In the genomic region with DNA sequence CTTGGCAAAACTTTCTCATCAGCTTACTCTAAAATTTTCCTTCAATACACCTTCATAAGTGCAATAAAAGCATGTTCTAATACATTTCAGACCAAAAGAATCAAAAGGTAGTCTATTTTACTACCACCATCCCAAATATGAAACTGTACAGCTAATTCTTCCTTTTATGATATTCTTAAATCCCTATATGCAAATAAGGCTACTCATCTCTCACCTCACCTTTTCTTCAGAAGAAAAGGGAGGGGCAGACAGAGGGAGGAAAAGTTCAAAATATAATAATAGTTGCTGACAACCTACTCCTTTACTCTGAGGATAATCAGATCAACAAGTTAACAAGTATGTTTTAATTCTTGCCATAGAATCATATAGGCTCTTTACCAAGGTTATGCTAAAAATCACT, we compare ENCODE assay signal across 22 cellular contexts. TPM values are rescaled to one million over a fixed set of nuclear protein-coding genes. Genes with fewer than 3 reads are reported as not detected.
DNase-seq lines count a peak whose midpoint lies in the region; ATAC-seq and FAIRE-seq lines count a peak whose summit lies in the region.
"Had no signal": no experiment of that assay in that cellular context is flagged by ENCODE, and none has a peak within 500 bp of the region (broad histone marks: within the 10 kb centered on the region; RNA-seq: fewer than 3 reads in every experiment).

No MANE protein-coding gene starts in this region.

- no peaks in the 10 kb centered on the region for H3K27me3 Mint-ChIP-seq in activated CD4-positive, alpha-beta memory T cell treated with anti-CD3 and anti-CD28 coated beads for 36 hours
- H3K27me3 Mint-ChIP-seq in activated CD4-positive, alpha-beta memory T cell treated with anti-CD3 and anti-CD28 coated beads, Interleukin-2, amount 10 ng/mL, durations not matched to agents 7 days and 5 days: no peaks in the 10 kb centered on the region
- H3K27me3 Mint-ChIP-seq in activated naive CD8-positive, alpha-beta T cell treated with anti-CD3 and anti-CD28 coated beads, Interleukin-2, amount 50 U/mL, for 24 hours: no peaks in the 10 kb centered on the region
- H3K27me3 Mint-ChIP-seq: naive B cell; stimulated activated memory B cell treated with anti-CD40 and anti-IgM and Interleukin-4, amounts not matched to agents 10 μg/mL and 1 μg/mL and 100 μg/mL, for 72 hours had no signal

- CTCF ChIA-PET in activated CD4-positive, alpha-beta memory T cell treated with anti-CD3 and anti-CD28 coated beads for 36 hours (lab: Charles Lee): no interaction called here
- CTCF ChIA-PET in activated CD4-positive, alpha-beta memory T cell treated with anti-CD3 and anti-CD28 coated beads, Interleukin-2, amount 10 ng/mL, durations not matched to agents 7 days and 5 days (lab: Charles Lee): interaction anchor here (0.8 to 1.7 kb wide), 6 partner anchors 9 to 42 kb away, joined by 3 to 6 read pairs (median 3); a partner anchor contains a TSS

- H3K9me3 Mint-ChIP-seq in activated CD4-positive, alpha-beta memory T cell treated with anti-CD3 and anti-CD28 coated beads for 36 hours: no peaks in the 10 kb centered on the region
- no peaks in the 10 kb centered on the region for H3K9me3 Mint-ChIP-seq in activated CD4-positive, alpha-beta memory T cell treated with anti-CD3 and anti-CD28 coated beads, Interleukin-2, amount 10 ng/mL, durations not matched to agents 7 days and 5 days
- H3K9me3 Mint-ChIP-seq in activated naive CD8-positive, alpha-beta T cell treated with anti-CD3 and anti-CD28 coated beads, Interleukin-2, amount 50 U/mL, for 24 hours: no peaks in the 10 kb centered on the region
- H3K9me3 Mint-ChIP-seq: activated naive CD4-positive, alpha-beta T cell treated with anti-CD3 and anti-CD28 coated beads, Interleukin-2, amount 50 U/mL, for 72 hours; HFFc6; naive B cell; stimulated activated memory B cell treated with anti-CD40 and anti-IgM and Interleukin-4, amounts not matched to agents 10 μg/mL and 1 μg/mL and 100 μg/mL, for 72 hours; T-helper 2 cell treated with Interferon-gamma antibody and Interleukin-4, amounts not matched to agents 5 μg/mL and 100 μg/mL, for 36 hours had no signal

- peaks cover 39% of the 10 kb centered on the region for H3K36me3 Mint-ChIP-seq in activated CD4-positive, alpha-beta memory T cell treated with anti-CD3 and anti-CD28 coated beads for 36 hours
- peaks cover 30% of the 10 kb centered on the region for H3K36me3 Mint-ChIP-seq in activated CD4-positive, alpha-beta memory T cell treated with anti-CD3 and anti-CD28 coated beads, Interleukin-2, amount 10 ng/mL, durations not matched to agents 7 days and 5 days (ENCODE audit: low read depth)
- H3K36me3 Mint-ChIP-seq in activated naive CD8-positive, alpha-beta T cell treated with anti-CD3 and anti-CD28 coated beads, Interleukin-2, amount 50 U/mL, for 24 hours (ENCODE audit: low read depth): peaks cover 48% of the 10 kb centered on the region

- H3K4me1 Mint-ChIP-seq in activated CD4-positive, alpha-beta memory T cell treated with anti-CD3 and anti-CD28 coated beads for 36 hours (ENCODE audit: low read depth): peaks cover 38% of the 10 kb centered on the region
- H3K4me1 Mint-ChIP-seq in activated CD4-positive, alpha-beta memory T cell treated with anti-CD3 and anti-CD28 coated beads, Interleukin-2, amount 10 ng/mL, durations not matched to agents 7 days and 5 days: peaks cover 23% of the 10 kb centered on the region
- peaks cover 36% of the 10 kb centered on the region for H3K4me1 Mint-ChIP-seq in activated naive CD8-positive, alpha-beta T cell treated with anti-CD3 and anti-CD28 coated beads, Interleukin-2, amount 50 U/mL, for 24 hours

- DNase-seq in activated CD4-positive, alpha-beta memory T cell treated with anti-CD3 and anti-CD28 coated beads for 36 hours: no peak
- no peak for DNase-seq in activated CD4-positive, alpha-beta memory T cell treated with anti-CD3 and anti-CD28 coated beads, Interleukin-2, amount 10 ng/mL, durations not matched to agents 7 days and 5 days
- DNase-seq in GM19239 (ENCODE audit: insufficient read length, low spot score) (no peak), dermis blood vessel endothelial cell (no peak), HTR-8/SVneo (ENCODE audit: insufficient read length, low spot score) (no peak), GDM1 (lab: John Stamatoyannopoulos, UW) (no peak)
- no peak for DNase-seq in activated naive CD8-positive, alpha-beta T cell treated with anti-CD3 and anti-CD28 coated beads, Interleukin-2, amount 50 U/mL, for 24 hours
- DNase-seq: activated CD4-positive, CD25-positive, alpha-beta regulatory T cell; body of pancreas; colonic mucosa; DMS 273 treated with DMSO at 0.1 percent for 48 hours; HFFc6; naive B cell; NCI-H510A treated with DMSO at 0.1 percent for 48 hours; ovary; right lobe of liver; transverse colon had no signal

- POLR2A ChIA-PET in activated CD4-positive, alpha-beta memory T cell treated with anti-CD3 and anti-CD28 coated beads for 36 hours (lab: Charles Lee): no interaction called here
- POLR2A ChIA-PET in activated CD4-positive, alpha-beta memory T cell treated with anti-CD3 and anti-CD28 coated beads, Interleukin-2, amount 10 ng/mL, durations not matched to agents 7 days and 5 days (lab: Charles Lee): interaction anchor here (0.7 to 4.0 kb wide), 5 partner anchors 7 to 43 kb away, joined by 3 to 29 read pairs (median 6); a partner anchor contains a TSS

- FAIRE-seq in GM19239 (lab: Jason Lieb, UNC) (peak; percentile 31), HTR-8/SVneo (lab: Jason Lieb, UNC) (no peak)
- FAIRE-seq: endometrium had no signal

- intact Hi-C loops in activated CD4-positive, alpha-beta memory T cell treated with anti-CD3 and anti-CD28 coated beads for 36 hours (cut with micrococcal nuclease): loop anchor here (1.0 to 10.0 kb wide), 2 partner anchors 13 to 814 kb away; no protein-coding TSS in a partner anchor

- H3K27ac Mint-ChIP-seq in activated CD4-positive, alpha-beta memory T cell treated with anti-CD3 and anti-CD28 coated beads for 36 hours: peak overlapping the region; percentile 49
- no peak overlapping the region for H3K27ac Mint-ChIP-seq in activated CD4-positive, alpha-beta memory T cell treated with anti-CD3 and anti-CD28 coated beads, Interleukin-2, amount 10 ng/mL, durations not matched to agents 7 days and 5 days
- no peak overlapping the region for H3K27ac Mint-ChIP-seq in activated naive CD8-positive, alpha-beta T cell treated with anti-CD3 and anti-CD28 coated beads, Interleukin-2, amount 50 U/mL, for 24 hours
- H3K27ac Mint-ChIP-seq: HFFc6; T-helper 2 cell treated with Interferon-gamma antibody and Interleukin-4, amounts not matched to agents 5 μg/mL and 100 μg/mL, for 36 hours had no signal

- no peak overlapping the region for H3K4me3 Mint-ChIP-seq in activated CD4-positive, alpha-beta memory T cell treated with anti-CD3 and anti-CD28 coated beads for 36 hours
- H3K4me3 Mint-ChIP-seq in activated CD4-positive, alpha-beta memory T cell treated with anti-CD3 and anti-CD28 coated beads, Interleukin-2, amount 10 ng/mL, durations not matched to agents 7 days and 5 days: no peak overlapping the region
- no peak overlapping the region for H3K4me3 Mint-ChIP-seq in activated naive CD8-positive, alpha-beta T cell treated with anti-CD3 and anti-CD28 coated beads, Interleukin-2, amount 50 U/mL, for 24 hours
- H3K4me3 Mint-ChIP-seq: HFFc6; naive B cell; stimulated activated memory B cell treated with anti-CD40 and anti-IgM and Interleukin-4, amounts not matched to agents 10 μg/mL and 1 μg/mL and 100 μg/mL, for 72 hours; T-helper 2 cell treated with Interferon-gamma antibody and Interleukin-4, amounts not matched to agents 5 μg/mL and 100 μg/mL, for 36 hours had no signal

- peak; percentile 58 for ATAC-seq in HG03135 (IDR thresholded peaks at IDR 0.05; ENCODE audit: unreplicated experiment)
- peak; percentile 25 for ATAC-seq in activated naive CD8-positive, alpha-beta T cell treated with anti-CD3 and anti-CD28 coated beads, Interleukin-2, amount 50 U/mL, for 24 hours
- ATAC-seq: body of pancreas; right lobe of liver; stimulated activated memory B cell treated with anti-CD40 and anti-IgM and Interleukin-4, amounts not matched to agents 10 μg/mL and 1 μg/mL and 100 μg/mL, for 72 hours had no signal

RNA-seq across cellular contexts. Expression of a gene that starts 7.4 kb away (rescaled TPM):
- total RNA-seq in activated CD4-positive, alpha-beta memory T cell treated with anti-CD3 and anti-CD28 coated beads for 36 hours: 10 to 100 TPM; 15.1 to 15.4 TPM
- total RNA-seq in activated CD4-positive, alpha-beta memory T cell treated with anti-CD3 and anti-CD28 coated beads, Interleukin-2, amount 10 ng/mL, durations not matched to agents 7 days and 5 days: 10 to 100 TPM; 19.2 to 19.6 TPM
- 27.1 and 36.2 TPM in 2 replicates for total RNA-seq in dermis blood vessel endothelial cell

RNA-seq across cellular contexts. Expression of a gene that starts 7.5 kb away (rescaled TPM):
- 10 to 100 TPM; 39.7 to 41.6 TPM for total RNA-seq in activated CD4-positive, alpha-beta memory T cell treated with anti-CD3 and anti-CD28 coated beads for 36 hours
- 10 to 100 TPM; 24.9 to 25.2 TPM for total RNA-seq in activated CD4-positive, alpha-beta memory T cell treated with anti-CD3 and anti-CD28 coated beads, Interleukin-2, amount 10 ng/mL, durations not matched to agents 7 days and 5 days
- total RNA-seq in dermis blood vessel endothelial cell: 21.0 and 39.5 TPM in 2 replicates

RNA-seq across cellular contexts. Expression of a gene that starts 15.0 kb away (rescaled TPM):
- 10 to 100 TPM; 75.5 to 77.9 TPM for total RNA-seq in activated CD4-positive, alpha-beta memory T cell treated with anti-CD3 and anti-CD28 coated beads for 36 hours
- 10 to 100 TPM; 59.9 to 63.6 TPM for total RNA-seq in activated CD4-positive, alpha-beta memory T cell treated with anti-CD3 and anti-CD28 coated beads, Interleukin-2, amount 10 ng/mL, durations not matched to agents 7 days and 5 days
- 44.9 and 53.2 TPM in 2 replicates for total RNA-seq in dermis blood vessel endothelial cell

RNA-seq across cellular contexts. Expression of a gene that starts 42.1 kb away (rescaled TPM):
- total RNA-seq in activated CD4-positive, alpha-beta memory T cell treated with anti-CD3 and anti-CD28 coated beads for 36 hours: 1 to 10 TPM; 2.0 to 2.1 TPM
- total RNA-seq in activated CD4-positive, alpha-beta memory T cell treated with anti-CD3 and anti-CD28 coated beads, Interleukin-2, amount 10 ng/mL, durations not matched to agents 7 days and 5 days: 1 to 10 TPM; 1.7 to 2.2 TPM
- 0.74 and 1.2 TPM in 2 replicates for total RNA-seq in dermis blood vessel endothelial cell

RNA-seq across cellular contexts. Expression of a gene that starts 42.1 kb away (rescaled TPM):
- total RNA-seq in activated CD4-positive, alpha-beta memory T cell treated with anti-CD3 and anti-CD28 coated beads for 36 hours: 10 to 100 TPM; 23.9 to 24.6 TPM
- 10 to 100 TPM; 29.3 to 30.7 TPM for total RNA-seq in activated CD4-positive, alpha-beta memory T cell treated with anti-CD3 and anti-CD28 coated beads, Interleukin-2, amount 10 ng/mL, durations not matched to agents 7 days and 5 days
- 18.2 and 21.5 TPM in 2 replicates for total RNA-seq in dermis blood vessel endothelial cell
